Comparison of ENCODE assay signal across 17 cellular contexts in the genomic region with DNA sequence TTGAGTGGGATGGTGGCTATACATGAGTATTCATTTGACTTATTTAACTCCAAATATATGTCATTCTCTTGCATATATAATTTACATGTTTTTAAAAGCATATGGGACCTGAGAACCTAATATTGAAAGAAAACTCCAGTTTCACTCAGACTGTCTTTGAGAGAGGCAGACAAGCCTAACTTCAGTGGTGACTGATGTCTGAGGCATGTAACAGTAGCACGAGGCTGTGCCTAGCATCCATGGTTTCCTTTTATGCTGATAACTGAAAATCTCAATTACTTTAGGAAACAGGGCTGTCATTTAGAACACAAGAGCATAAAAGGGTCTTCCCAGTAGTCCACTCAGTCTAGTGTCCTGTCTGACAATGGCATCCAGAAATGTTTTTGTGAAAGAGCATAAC. TPM values are rescaled to one million over a fixed set of nuclear protein-coding genes. Genes with fewer than 3 reads are reported as not detected.
DNase-seq lines count a peak whose midpoint lies in the region; ATAC-seq, FAIRE-seq and TF ChIP-seq lines count a peak whose summit lies in the region.
"Had no signal": no experiment of that assay in that cellular context is flagged by ENCODE, and none has a peak within 500 bp of the region (broad histone marks: within the 10 kb centered on the region; RNA-seq: fewer than 3 reads in every experiment).

No MANE protein-coding gene starts in this region.

- no peak for TF ChIP-seq RAD21 in GM12878 (IDR thresholded peaks at IDR 0.05; ENCODE audit: insufficient read depth, low read depth, low read length)

- H3K27ac ChIP-seq in GM12878 (ENCODE audit: control insufficient read depth, insufficient read depth) (peak overlapping the region; percentile 83), mesenchymal stem cell (ENCODE audit: low read length, poor library complexity, severe bottlenecking) (no peak overlapping the region), spleen (peak overlapping the region in 1 of 8 donors; percentile 38)
- H3K27ac ChIP-seq: right lobe of liver, upper lobe of left lung had no signal

- SMC1A ChIA-PET in GM12878 (lab: Charles Lee; ENCODE audit: uncharacterized antibody, unreplicated experiment), result interaction anchor here (1.0 to 7.0 kb wide), 5 partner anchors 13 to 84 kb away, joined by 4 to 98 read pairs (median 5); partner anchors contain the start of gene MAPK1IP1L

- no peak overlapping the region for H2BK12ac ChIP-seq in mesenchymal stem cell (ENCODE audit: low read length in 2 of 2)

- peaks cover 55% of the 10 kb centered on the region for H3K4me1 ChIP-seq in GM12878 (ENCODE audit: control insufficient read depth, insufficient read depth, low read length)
- peaks cover 8% of the 10 kb centered on the region for H3K4me1 ChIP-seq in mesenchymal stem cell (ENCODE audit: control insufficient read depth, insufficient read depth, low read depth, low read length)
- H3K4me1 ChIP-seq in spleen, result peaks cover 10 to 51% (median 21%) of the 10 kb centered on the region in 6 donors
- H3K4me1 ChIP-seq: right lobe of liver had no signal

- WGBS in GM12878 (ENCODE audit: insufficient coverage, insufficient replicate concordance, low lambda C conversion rate, missing lambda C conversion rate), result 4% methylated on average over 1 of the region's 1 CpG
- WGBS in mesenchymal stem cell, result 23% methylated on average over 1 of the region's 1 CpG
- 42 to 79% (median 58%) methylated on average over 1 of the region's 1 CpG for WGBS in spleen, 5 donors

- TF ChIP-seq EP300 in GM12878 (IDR thresholded peaks at IDR 0.05; ENCODE audit: borderline replicate concordance in 1 of 2, control insufficient read depth in 1 of 2, low read depth in 2 of 2, low read length in 2 of 2), result no peak

- ATAC-seq in HG02870 (IDR thresholded peaks at IDR 0.05; ENCODE audit: unreplicated experiment) (peak; percentile 24), GM12878 (no peak), GM21367 (IDR thresholded peaks at IDR 0.05; ENCODE audit: unreplicated experiment) (no peak), HG02970 (IDR thresholded peaks at IDR 0.05; ENCODE audit: low FRiP score, unreplicated experiment) (no peak), GM21381 (IDR thresholded peaks at IDR 0.05; ENCODE audit: unreplicated experiment) (no peak)
- ATAC-seq: Panc1, right lobe of liver had no signal

- H2AFZ ChIP-seq in GM12878 (ENCODE audit: control insufficient read depth, low read depth, low read length) (no peak overlapping the region; the same call in 1 of the 2 replicates), mesenchymal stem cell (ENCODE audit: low read depth, low read length) (no peak overlapping the region)

- peaks cover 2% of the 10 kb centered on the region for H3K79me1 ChIP-seq in mesenchymal stem cell (replicated peaks; ENCODE audit: low read length, poor library complexity, severe bottlenecking)

- no peak overlapping the region for H4K8ac ChIP-seq in mesenchymal stem cell (ENCODE audit: low read length)

- H3K4me2 ChIP-seq in GM12878 (ENCODE audit: control insufficient read depth, insufficient read depth) (peak overlapping the region; percentile 79), mesenchymal stem cell (ENCODE audit: low read length, poor library complexity, severe bottlenecking) (no peak overlapping the region)

- no peaks in the 10 kb centered on the region for H3K79me2 ChIP-seq in GM12878 (ENCODE audit: control insufficient read depth, insufficient read depth, low read length)

- RAD21 ChIA-PET in GM12878 (lab: Charles Lee; ENCODE audit: unreplicated experiment), result interaction anchor here (0.7 to 3.5 kb wide), 5 partner anchors 14 to 759 kb away, joined by 3 to 14 read pairs (median 6); partner anchors contain the start of gene MAPK1IP1L

- peak overlapping the region in 1 of 2 experiments; percentile 21 for H3K18ac ChIP-seq in mesenchymal stem cell (ENCODE audit: low read depth in 1 of 2, low read length in 2 of 2)

- TF ChIP-seq POLR2A in GM12878 (IDR thresholded peaks at IDR 0.05; ENCODE audit: low read depth, low read length) (no peak), spleen (IDR thresholded peaks at IDR 0.05) (no peak)

- peak; percentile 62 for DNase-seq in ELR (ENCODE audit: low read depth)
- DNase-seq in GM12878 (ENCODE audit: low read depth, low spot score), result no peak
- peak; percentile 61 for DNase-seq in mesenchymal stem cell
- no peak for DNase-seq in spleen
- DNase-seq: activated B cell treated with CpG ODN at 0.5 μM for 24 hours; activated naive CD8-positive, alpha-beta T cell treated with anti-CD3 and anti-CD28 coated beads for 36 hours; CD4-positive, alpha-beta T cell; GOT3; NCI-H1436; right lobe of liver; stimulated activated CD4-positive, alpha-beta T cell treated with anti-CD3 and anti-CD28 coated beads, Interleukin-4, amount 100 ng/mL, for 24 hours; upper lobe of left lung had no signal

- H3K36me3 ChIP-seq in GM12878 (ENCODE audit: control insufficient read depth in 2 of 2, insufficient read depth in 2 of 2, low read length in 1 of 2) (no peaks in the 10 kb centered on the region), mesenchymal stem cell (ENCODE audit: control insufficient read depth in 1 of 2, insufficient read depth in 2 of 2, low read depth in 1 of 2, low read length in 2 of 2) (no peaks in the 10 kb centered on the region), spleen (no peaks in the 10 kb centered on the region)
- H3K36me3 ChIP-seq: right lobe of liver, upper lobe of left lung had no signal

- no peak overlapping the region for H2AK5ac ChIP-seq in mesenchymal stem cell (ENCODE audit: low read length, severe bottlenecking)

- no peak overlapping the region for H2BK5ac ChIP-seq in mesenchymal stem cell (ENCODE audit: low read depth, low read length, poor library complexity, severe bottlenecking)

- H2BK120ac ChIP-seq in mesenchymal stem cell (ENCODE audit: low read depth, low read length), result no peak overlapping the region

- H3K4me3 ChIP-seq in GM12878, result no peak overlapping the region
- no peak overlapping the region for H3K4me3 ChIP-seq in mesenchymal stem cell (ENCODE audit: insufficient read depth in 1 of 2, low read depth in 1 of 2, low read length in 2 of 2)
- no peak overlapping the region for H3K4me3 ChIP-seq in spleen
- H3K4me3 ChIP-seq: right lobe of liver, upper lobe of left lung had no signal

- H3K14ac ChIP-seq in mesenchymal stem cell (ENCODE audit: low read length in 2 of 2), result no peak overlapping the region

- intact Hi-C loops in GM12878 (cut with micrococcal nuclease; ENCODE audit: unreplicated experiment), result loop anchor here (2.0 kb wide), 1 partner anchor 23 kb away; no protein-coding TSS in a partner anchor
- intact Hi-C loops in spleen (cut with DNase I; ENCODE audit: low total_unique reads), result no loop called here

- no TSS peak for BruUV-seq in GM12878 (replicated peaks; lab: Mats Ljungman, UMichigan)

- no peaks in the 10 kb centered on the region for H4K20me1 ChIP-seq in GM12878 (ENCODE audit: control insufficient read depth, insufficient read depth)

- H3K23ac ChIP-seq in mesenchymal stem cell (ENCODE audit: low read length in 2 of 2), result no peak overlapping the region

- no peak overlapping the region for H4K91ac ChIP-seq in mesenchymal stem cell (ENCODE audit: low read length)

- no peak overlapping the region for H2BK15ac ChIP-seq in mesenchymal stem cell (ENCODE audit: low read depth, poor library complexity, severe bottlenecking)

- POLR2A ChIA-PET in GM12878 (lab: Charles Lee), result interaction anchor here (1.3 to 2.9 kb wide), 4 partner anchors 10 to 24 kb away, joined by 3 to 12 read pairs (median 6); partner anchors contain the start of gene MAPK1IP1L

- CTCF ChIA-PET in GM12878 (lab: Yijun Ruan, JAX), result interaction anchor here (4.5 kb wide), 1 partner anchor 15 kb away, joined by 49 read pairs; no protein-coding TSS in a partner anchor

- H3K27me3 ChIP-seq in GM12878 (replicated peaks in 1 of 2; ENCODE audit: control insufficient read depth in 2 of 2, insufficient read depth in 2 of 2, low read length in 1 of 2) (no peaks in the 10 kb centered on the region), mesenchymal stem cell (ENCODE audit: control insufficient read depth in 1 of 2, insufficient read depth in 1 of 2, low read length in 2 of 2) (no peaks in the 10 kb centered on the region), spleen (replicated peaks in 1 of 7) (no peaks in the 10 kb centered on the region)
- H3K27me3 ChIP-seq: right lobe of liver, upper lobe of left lung had no signal

- H3K9ac ChIP-seq in GM12878 (ENCODE audit: control insufficient read depth, insufficient read depth, low read length) (no peak overlapping the region), mesenchymal stem cell (ENCODE audit: low read length) (peak overlapping the region; percentile 34)

- FAIRE-seq in GM12878 (lab: Jason Lieb, UNC), result no peak

- H3K4ac ChIP-seq in mesenchymal stem cell (ENCODE audit: low read depth in 1 of 2, low read length in 2 of 2), result no peak overlapping the region

- H3K9me3 ChIP-seq in GM12878 (replicated peaks; ENCODE audit: control insufficient read depth, insufficient read depth, low read length) (no peaks in the 10 kb centered on the region), mesenchymal stem cell (ENCODE audit: control insufficient read depth, low read length) (no peaks in the 10 kb centered on the region), spleen (no peaks in the 10 kb centered on the region)
- H3K9me3 ChIP-seq: right lobe of liver, upper lobe of left lung had no signal

- in situ Hi-C loops in GM12878 (cut with MboI), result no loop called here

- TF ChIP-seq CTCF in GM12878 (IDR thresholded peaks at IDR 0.05 in 2 of 3, conservative IDR thresholded peaks at IDR 0.05 in 1 of 3; ENCODE audit: control insufficient read depth in 2 of 3, extremely low read depth in 1 of 3, insufficient read depth in 1 of 3, low read depth in 3 of 3, low read length in 3 of 3), result no peak
- no peak for TF ChIP-seq CTCF in spleen (IDR thresholded peaks at IDR 0.05 in 8 of 11, conservative IDR thresholded peaks at IDR 0.05 in 3 of 11)

RNA-seq across cellular contexts. Expression of gene MAPK1IP1L, which starts 24.2 kb away (rescaled TPM):
- total RNA-seq in GM12878 (2013; cell fraction: nucleolus; rRNA removed), result 94.4 and 113 TPM in 2 replicates
- total RNA-seq in GM12878 (2014; rRNA removed) (37.7 and 44.6 TPM in 2 replicates), GM12878 (2014; rRNA removed; fragmentation: Illumina TruSeq; extraction: Trizol) (48.9 and 50.4 TPM in 2 replicates), GM12878 (2021) (101 and 105 TPM in 2 replicates), spleen (10 to 100 TPM; 49.8 to 72.5 (median 63.5) TPM)
- 25.2 TPM for polyA plus RNA-seq in GM12878 (2011; ENCODE audit: low read depth)
- polyA plus RNA-seq in GM12878 (2011; rRNA removed) (52.8 and 80.1 TPM in 2 replicates), GM12878 (2014; fragmentation: Illumina TruSeq; extraction: Trizol) (68.5 and 90.1 TPM in 2 replicates), GM12878 (2014; fragmentation: Nextera tagmentation; extraction: Ambion mirVana) (10 to 100 TPM; 55.7 to 66.0 TPM), GM12878 (2014; rRNA removed) (54.2 and 58.1 TPM in 2 replicates), GM12878 (2016; fragmentation: Nextera tagmentation; extraction: Ambion mirVana) (100 to 1,000 TPM; 107 to 117 TPM), spleen (10 to 100 TPM; 20.8 to 28.9 (median 24.8) TPM)
- polyA plus RNA-seq in GM12878 (2011; cell fraction: cytosol; rRNA removed), result 231 and 264 TPM in 2 replicates
- polyA plus RNA-seq in GM12878 (2011; cell fraction: nucleus; rRNA removed), result 91.5 and 98.1 TPM in 2 replicates
- polyA plus RNA-seq in GM12878 (2012), result 53.2 and 62.6 TPM in 2 replicates
- 146 and 276 TPM in 2 replicates for polyA minus RNA-seq in GM12878 (2011; rRNA and poly(A)+ RNA removed)
- polyA minus RNA-seq in GM12878 (2011; cell fraction: cytosol; rRNA and poly(A)+ RNA removed), result 154 and 162 TPM in 2 replicates
- polyA minus RNA-seq in GM12878 (2011; cell fraction: nucleus; rRNA and poly(A)+ RNA removed), result 19.2 and 36.5 TPM in 2 replicates
- 123 TPM for polyA plus RNA-seq in mesenchymal stem cell (2013, experiment 1 of 2)
- polyA plus RNA-seq in mesenchymal stem cell (2013, experiment 2 of 2), result 118 TPM

RNA-seq across cellular contexts. Expression of gene SOCS4, which starts 48.6 kb away (rescaled TPM):
- 39.6 and 43.0 TPM in 2 replicates for total RNA-seq in GM12878 (2013; cell fraction: nucleolus; rRNA removed)
- total RNA-seq in GM12878 (2014; rRNA removed) (20.5 and 25.8 TPM in 2 replicates), GM12878 (2014; rRNA removed; fragmentation: Illumina TruSeq; extraction: Trizol) (30.6 and 31.0 TPM in 2 replicates), GM12878 (2021) (27.9 and 31.5 TPM in 2 replicates), spleen (10 to 100 TPM; 20.0 to 26.3 (median 23.8) TPM)
- 4.6 TPM for polyA plus RNA-seq in GM12878 (2011; ENCODE audit: low read depth)
- polyA plus RNA-seq in GM12878 (2011; rRNA removed) (25.1 and 35.7 TPM in 2 replicates), GM12878 (2014; fragmentation: Illumina TruSeq; extraction: Trizol) (23.7 and 30.9 TPM in 2 replicates), GM12878 (2014; fragmentation: Nextera tagmentation; extraction: Ambion mirVana) (1 to 10 TPM; 5.7 to 7.6 TPM), GM12878 (2014; rRNA removed) (13.2 and 14.7 TPM in 2 replicates), GM12878 (2016; fragmentation: Nextera tagmentation; extraction: Ambion mirVana) (10 to 100 TPM; 18.4 to 21.0 TPM), spleen (1 to 10 TPM; 6.4 to 9.3 (median 7.7) TPM)
- polyA plus RNA-seq in GM12878 (2011; cell fraction: cytosol; rRNA removed), result 9.1 and 9.8 TPM in 2 replicates
- polyA plus RNA-seq in GM12878 (2011; cell fraction: nucleus; rRNA removed), result 8.7 and 10.7 TPM in 2 replicates
- 9.8 and 10.4 TPM in 2 replicates for polyA plus RNA-seq in GM12878 (2012)
- polyA minus RNA-seq in GM12878 (2011; rRNA and poly(A)+ RNA removed), result 12.7 and 22.1 TPM in 2 replicates
- 7.1 and 7.3 TPM in 2 replicates for polyA minus RNA-seq in GM12878 (2011; cell fraction: cytosol; rRNA and poly(A)+ RNA removed)
- 7.1 and 22.7 TPM in 2 replicates for polyA minus RNA-seq in GM12878 (2011; cell fraction: nucleus; rRNA and poly(A)+ RNA removed)
- polyA plus RNA-seq in mesenchymal stem cell (2013, experiment 1 of 2), result 11.3 TPM
- polyA plus RNA-seq in mesenchymal stem cell (2013, experiment 2 of 2), result 11.8 TPM

RNA-seq across cellular contexts. Expression of gene WDHD1, which starts 48.7 kb away (rescaled TPM):
- 31.5 and 31.8 TPM in 2 replicates for total RNA-seq in GM12878 (2013; cell fraction: nucleolus; rRNA removed)
- 21.9 and 25.7 TPM in 2 replicates for total RNA-seq in GM12878 (2014; rRNA removed)
- 32.7 and 33.5 TPM in 2 replicates for total RNA-seq in GM12878 (2014; rRNA removed; fragmentation: Illumina TruSeq; extraction: Trizol)
- 37.9 and 38.7 TPM in 2 replicates for total RNA-seq in GM12878 (2021)
- polyA plus RNA-seq in GM12878 (2011; ENCODE audit: low read depth), result 5.4 TPM
- 34.2 and 57.1 TPM in 2 replicates for polyA plus RNA-seq in GM12878 (2011; rRNA removed)
- 11.1 and 11.2 TPM in 2 replicates for polyA plus RNA-seq in GM12878 (2011; cell fraction: cytosol; rRNA removed)
- 13.5 and 17.7 TPM in 2 replicates for polyA plus RNA-seq in GM12878 (2011; cell fraction: nucleus; rRNA removed)
- polyA plus RNA-seq in GM12878 (2012), result 8.7 and 13.4 TPM in 2 replicates
- 31.8 and 32.9 TPM in 2 replicates for polyA plus RNA-seq in GM12878 (2014; fragmentation: Illumina TruSeq; extraction: Trizol)
- 10 to 100 TPM; 11.3 to 14.8 TPM for polyA plus RNA-seq in GM12878 (2014; fragmentation: Nextera tagmentation; extraction: Ambion mirVana)
- polyA plus RNA-seq in GM12878 (2014; rRNA removed), result 14.8 and 17.8 TPM in 2 replicates
- polyA plus RNA-seq in GM12878 (2016; fragmentation: Nextera tagmentation; extraction: Ambion mirVana), result 10 to 100 TPM; 46.3 to 50.5 TPM
- polyA minus RNA-seq in GM12878 (2011; rRNA and poly(A)+ RNA removed), result 35.6 and 56.1 TPM in 2 replicates
- polyA minus RNA-seq in GM12878 (2011; cell fraction: cytosol; rRNA and poly(A)+ RNA removed), result 12.8 and 16.4 TPM in 2 replicates
- polyA minus RNA-seq in GM12878 (2011; cell fraction: nucleus; rRNA and poly(A)+ RNA removed), result 14.1 and 21.7 TPM in 2 replicates
- polyA plus RNA-seq in mesenchymal stem cell (2013, experiment 1 of 2), result 3.3 TPM
- 2.8 TPM for polyA plus RNA-seq in mesenchymal stem cell (2013, experiment 2 of 2)
- 1 to 10 TPM; 2.8 to 6.3 (median 5.3) TPM for total RNA-seq in spleen
- 1 to 10 TPM; 1.4 to 2.9 (median 2.3) TPM for polyA plus RNA-seq in spleen

RNA-seq across cellular contexts. Expression of gene LGALS3, which starts 53.4 kb away (rescaled TPM):
- 17.5 and 21.3 TPM in 2 replicates for total RNA-seq in GM12878 (2013; cell fraction: nucleolus; rRNA removed)
- total RNA-seq in GM12878 (2014; rRNA removed), result 23.1 and 25.6 TPM in 2 replicates
- total RNA-seq in GM12878 (2014; rRNA removed; fragmentation: Illumina TruSeq; extraction: Trizol), result 12.0 and 12.3 TPM in 2 replicates
- total RNA-seq in GM12878 (2021), result 13.6 and 16.1 TPM in 2 replicates
- 15.6 TPM for polyA plus RNA-seq in GM12878 (2011; ENCODE audit: low read depth)
- 34.2 and 45.4 TPM in 2 replicates for polyA plus RNA-seq in GM12878 (2011; rRNA removed)
- polyA plus RNA-seq in GM12878 (2011; cell fraction: cytosol; rRNA removed), result 24.5 and 31.9 TPM in 2 replicates
- polyA plus RNA-seq in GM12878 (2011; cell fraction: nucleus; rRNA removed), result 20.1 and 27.1 TPM in 2 replicates
- 19.7 and 39.6 TPM in 2 replicates for polyA plus RNA-seq in GM12878 (2012)
- polyA plus RNA-seq in GM12878 (2014; fragmentation: Illumina TruSeq; extraction: Trizol), result 7.7 and 8.6 TPM in 2 replicates
- polyA plus RNA-seq in GM12878 (2014; fragmentation: Nextera tagmentation; extraction: Ambion mirVana), result 1 to 10 TPM; 1.5 to 6.4 TPM
- polyA plus RNA-seq in GM12878 (2014; rRNA removed), result 21.3 and 28.6 TPM in 2 replicates
- 10 to 100 TPM; 28.2 to 30.6 TPM for polyA plus RNA-seq in GM12878 (2016; fragmentation: Nextera tagmentation; extraction: Ambion mirVana)
- polyA minus RNA-seq in GM12878 (2011; rRNA and poly(A)+ RNA removed), result 9.8 and 14.3 TPM in 2 replicates
- 4.4 and 8.1 TPM in 2 replicates for polyA minus RNA-seq in GM12878 (2011; cell fraction: cytosol; rRNA and poly(A)+ RNA removed)
- polyA minus RNA-seq in GM12878 (2011; cell fraction: nucleus; rRNA and poly(A)+ RNA removed), result 5.0 and 5.9 TPM in 2 replicates
- polyA plus RNA-seq in mesenchymal stem cell (2013, experiment 1 of 2), result 172 TPM
- 175 TPM for polyA plus RNA-seq in mesenchymal stem cell (2013, experiment 2 of 2)
- total RNA-seq in spleen, result 10 to 100 TPM; 37.4 to 71.1 (median 48.8) TPM
- polyA plus RNA-seq in spleen, result 100 to 1,000 TPM in 1 of 3 donors, 10 to 100 TPM in 2; 61.1 to 201 (median 69.1) TPM

Comparison
In these comparisons a context has a peak if more than half of its experiments do, and no peak if none do; other contexts are left out.
1. DNase-seq: peak in ELR (single experiment) and mesenchymal stem cell (single experiment); none in GM12878 (single experiment) and spleen (single experiment).